8 cellular contexts compared by ENCODE assay signal in genomic region chrX:24479924-24480722, GRCh38. TPM values are rescaled to one million over a fixed set of nuclear protein-coding genes. Genes with fewer than 3 reads are reported as not detected.
DNase-seq lines count a peak whose midpoint lies in the region; ATAC-seq and TF ChIP-seq lines count a peak whose summit lies in the region.

No MANE protein-coding gene starts in this region.

- POLR2A ChIA-PET in CD4-positive, alpha-beta T cell (lab: Charles Lee) = interaction anchor here (0.7 to 7.8 kb wide), 10 partner anchors 10 to 426 kb away, joined by 3 to 142 read pairs (median 4); partner anchors contain the start of gene PDK3

- H3K27ac Mint-ChIP-seq in CD4-positive, alpha-beta T cell = peak overlapping the region; percentile 87
- peak overlapping the region; percentile 91 to 98 (median 97) for H3K27ac Mint-ChIP-seq in naive B cell

- DNase-seq in CD4-positive, alpha-beta T cell = peak; percentile 46 to 81 (median 60)
- DNase-seq in RPMI7951 (ENCODE audit: low read depth) (peak; percentile 68), naive B cell (peak; percentile 77), NCI-H187 (lab: John Stamatoyannopoulos, UW) (no peak)
- DNase-seq in activated effector memory CD4-positive, alpha-beta T cell treated with anti-CD3 and anti-CD28 coated beads, Interleukin-2, amount 50 U/mL, for 16 hours = peak; percentile 87

- no peaks in the 10 kb centered on the region for H3K36me3 Mint-ChIP-seq in CD4-positive, alpha-beta T cell (ENCODE audit: low read depth)
- no peaks in the 10 kb centered on the region for H3K36me3 Mint-ChIP-seq in naive B cell

- H3K4me1 Mint-ChIP-seq in CD4-positive, alpha-beta T cell (ENCODE audit: low read depth) = peaks cover 84% of the 10 kb centered on the region
- H3K4me1 Mint-ChIP-seq in naive B cell = peaks cover 17 to 40% (median 27%) of the 10 kb centered on the region in 3 donors

- H3K36me3 ChIP-seq in urinary bladder (ENCODE audit: insufficient read depth) = no peaks in the 10 kb centered on the region

- H3K27me3 ChIP-seq in CD4-positive, alpha-beta T cell (ENCODE audit: control insufficient read depth, insufficient read depth, low read length) = no peaks in the 10 kb centered on the region

- H3K27me3 Mint-ChIP-seq in CD4-positive, alpha-beta T cell = no peaks in the 10 kb centered on the region
- no peaks in the 10 kb centered on the region for H3K27me3 Mint-ChIP-seq in naive B cell

- TF ChIP-seq CTCF in CD4-positive, alpha-beta T cell (IDR thresholded peaks at IDR 0.05) = no peak

- intact Hi-C loops in CD4-positive, alpha-beta T cell (cut with DNase I, micrococcal nuclease) = loop anchor here (1.0 to 10.0 kb wide), 4 partner anchors 15 to 695 kb away; partner anchors contain the start of genes PDK3 (in 2 of the 2) and SAT1 (in 2 of the 2)

- peak; percentile 96 for ATAC-seq in CD4-positive, alpha-beta T cell (ENCODE audit: poor library complexity)
- ATAC-seq in GM19438 (IDR thresholded peaks at IDR 0.05; ENCODE audit: low read depth, unreplicated experiment) (peak; percentile 91), HG03520 (IDR thresholded peaks at IDR 0.05; ENCODE audit: unreplicated experiment) (peak; percentile 91), naive B cell (ENCODE audit: low read depth in 2 of 2) (peak; percentile 95 to 96)

- peak overlapping the region; percentile 79 for H3K27ac ChIP-seq in CD4-positive, alpha-beta T cell (ENCODE audit: low read depth, low read length)
- H3K27ac ChIP-seq in urinary bladder (ENCODE audit: low read depth) = peak overlapping the region; percentile 10

- no peak overlapping the region for H3K4me3 ChIP-seq in urinary bladder (ENCODE audit: low read depth, low read length)

- H3K4me3 Mint-ChIP-seq in CD4-positive, alpha-beta T cell = peak overlapping the region; percentile 79
- peak overlapping the region; percentile 64 to 90 (median 81) for H3K4me3 Mint-ChIP-seq in naive B cell

- no peaks in the 10 kb centered on the region for H3K4me1 ChIP-seq in urinary bladder (ENCODE audit: insufficient read depth)

- no peaks in the 10 kb centered on the region for H3K9me3 ChIP-seq in CD4-positive, alpha-beta T cell (ENCODE audit: control insufficient read depth, low read length)

- CTCF ChIA-PET in CD4-positive, alpha-beta T cell (lab: Charles Lee) = interaction anchor here (5.1 kb wide), 1 partner anchor 19 kb away, joined by 18 read pairs; no protein-coding TSS in a partner anchor

- 67% methylated on average over 13 of the region's 13 CpGs for WGBS in urinary bladder

- no peaks in the 10 kb centered on the region for H3K9me3 Mint-ChIP-seq in CD4-positive, alpha-beta T cell
- H3K9me3 Mint-ChIP-seq in naive B cell = peaks cover 0 to 8% (median 0%) of the 10 kb centered on the region in 7 donors

RNA-seq across cellular contexts. Expression of gene PDK3, which starts 15.0 kb away (rescaled TPM):
- total RNA-seq in CD4-positive, alpha-beta T cell = 10 to 100 TPM; 12.5 to 12.6 TPM
- 29.1 and 34.5 TPM in 2 replicates for total RNA-seq in RPMI7951 (2014; rRNA removed; shearing (Covaris generic))
- 10 to 100 TPM; 25.9 to 30.8 (median 29.6) TPM for polyA plus RNA-seq in naive B cell (ENCODE audit: low read depth in 6 of 6)
- total RNA-seq in urinary bladder = 21.5 TPM
- 8.4 TPM for polyA plus RNA-seq in urinary bladder

Comparison
In these comparisons a context has a peak if more than half of its experiments do, and no peak if none do; other contexts are left out.
1. DNase-seq: peak in CD4-positive, alpha-beta T cell (10 of 10), RPMI7951 (single experiment), activated effector memory CD4-positive, alpha-beta T cell treated with anti-CD3 and anti-CD28 coated beads, Interleukin-2, amount 50 U/mL, for 16 hours (single experiment) and naive B cell (single experiment); none in NCI-H187 (0 of 2).
2. Peak in every context shown above with its lines, with median percentiles within 50 percentile points of each other: ATAC-seq.